ENCODE assay signal across 19 cellular contexts in the genomic region with DNA sequence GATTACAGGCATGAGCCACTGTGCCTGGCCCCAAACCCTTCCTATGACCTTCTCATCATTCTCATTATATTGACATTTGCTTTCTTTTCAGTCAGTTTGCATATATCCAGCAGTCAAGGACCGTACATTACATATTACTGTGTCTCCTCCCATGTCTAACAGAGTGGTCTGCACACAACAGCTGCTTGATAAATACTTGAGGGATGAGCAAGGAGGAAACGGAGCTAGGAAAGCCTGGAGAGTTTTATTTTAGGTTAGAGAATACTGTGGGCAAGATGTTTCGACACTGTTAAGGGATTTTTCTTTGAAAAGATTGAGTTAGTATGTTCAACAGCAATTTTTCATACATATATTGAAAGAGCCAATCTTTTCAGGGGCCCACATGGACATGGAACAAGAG.
A peak's percentile ranks its signal among the peaks of the same experiment; 100 is the strongest.
DNase-seq lines count a peak whose midpoint lies in the region; ATAC-seq and TF ChIP-seq lines count a peak whose summit lies in the region.
"Had no signal": no experiment of that assay in that cellular context is flagged by ENCODE, and none has a peak within 500 bp of the region (broad histone marks: within the 10 kb centered on the region; RNA-seq: fewer than 3 reads in every experiment).

No MANE protein-coding gene starts in this region.

- peaks cover 23% of the 10 kb centered on the region for H3K4me1 Mint-ChIP-seq in nephron progenitor cell

- POLR2A ChIA-PET in GM10248 (lab: Yijun Ruan, JAX): no interaction called here

- no peak for ATAC-seq in HG03457 (IDR thresholded peaks at IDR 0.05; ENCODE audit: unreplicated experiment)
- ATAC-seq: natural killer cell treated with Interleukin-12 subunit alpha and Interleukin-12 subunit beta and Interleukin-15 and Interleukin-18, amount 100 ng/mL, for 72 hours had no signal

- peak overlapping the region in 45 of 59 donors; percentile 3 to 79 (median 64) for H3K4me3 ChIP-seq in dorsolateral prefrontal cortex
- H3K4me3 ChIP-seq: heart left ventricle, tibial nerve had no signal

- intact Hi-C loops in dorsolateral prefrontal cortex (cut with DNase I): loop anchor here in 1 of 2 donors (10.0 kb wide), 1 partner anchor 66 kb away; no protein-coding TSS in a partner anchor

- peak overlapping the region; percentile 3 for H3K27ac Mint-ChIP-seq in nephron progenitor cell
- H3K27ac Mint-ChIP-seq: natural killer cell treated with Interleukin-12 subunit alpha and Interleukin-12 subunit beta and Interleukin-15 and Interleukin-18, amount 100 ng/mL, for 72 hours had no signal

- no peaks in the 10 kb centered on the region for H3K27me3 ChIP-seq in dorsolateral prefrontal cortex
- H3K27me3 ChIP-seq: heart left ventricle, tibial nerve had no signal

- TF ChIP-seq CTCF in dorsolateral prefrontal cortex (IDR thresholded peaks at IDR 0.05 in 54 of 56, conservative IDR thresholded peaks at IDR 0.05 in 2 of 56; ENCODE audit: low read depth in 1 of 56, partially characterized antibody in 56 of 56) (no peak), nephron progenitor cell (IDR thresholded peaks at IDR 0.05) (no peak), GM10248 (IDR thresholded peaks at IDR 0.05; ENCODE audit: control extremely low read depth, extremely low read depth, low read depth, missing control alignments) (no peak)

- peak overlapping the region in 16 of 59 donors; percentile 4 to 91 (median 48) for H3K27ac ChIP-seq in dorsolateral prefrontal cortex
- H3K27ac ChIP-seq: epithelial cell of prostate, heart left ventricle, tibial nerve had no signal

- peak; percentile 85 for DNase-seq in EH (ENCODE audit: low read depth)
- peak; percentile 80 for DNase-seq in RPMI7951 (ENCODE audit: low read depth)
- no peak for DNase-seq in dorsolateral prefrontal cortex
- DNase-seq in nephron progenitor cell: no peak
- DNase-seq in GM19238 (ENCODE audit: insufficient read length, low spot score): no peak
- DNase-seq in HuH-7 (ENCODE audit: low spot score): no peak
- DNase-seq in GM10248 (ENCODE audit: extremely low spot score): no peak
- DNase-seq: C1 segment of cervical spinal cord; dermis blood vessel endothelial cell; DMS153; H7; heart left ventricle; islet precursor cell; NCI-H1930; stimulated activated naive CD4-positive, alpha-beta T cell treated with Interleukin-2 at 50 U/mL for 16 hours had no signal

- H3K36me3 Mint-ChIP-seq in nephron progenitor cell (ENCODE audit: low read depth): peaks cover 30% of the 10 kb centered on the region

- no peaks in the 10 kb centered on the region for H3K9me3 Mint-ChIP-seq in nephron progenitor cell

- H3K27me3 Mint-ChIP-seq in nephron progenitor cell (ENCODE audit: low read depth, poor library complexity): no peaks in the 10 kb centered on the region

- CTCF ChIA-PET in GM10248 (lab: Yijun Ruan, JAX): interaction anchor here (0.9 to 1.1 kb wide), 2 partner anchors 15 to 24 kb away, joined by 3 read pairs; no protein-coding TSS in a partner anchor

- H3K4me3 Mint-ChIP-seq in nephron progenitor cell: no peak overlapping the region
- H3K4me3 Mint-ChIP-seq: natural killer cell treated with Interleukin-12 subunit alpha and Interleukin-12 subunit beta and Interleukin-15 and Interleukin-18, amount 100 ng/mL, for 72 hours had no signal

Comparison
In these comparisons a context has a peak if more than half of its experiments do, and no peak if none do; other contexts are left out.
1. DNase-seq: peak in EH (single experiment) and RPMI7951 (single experiment); none in dorsolateral prefrontal cortex (0 of 10), nephron progenitor cell (single experiment), GM19238 (single experiment), HuH-7 (single experiment) and GM10248 (single experiment).